ENCODE assay signal across 8 cellular contexts in genomic region chr11:107858217-107859070, GRCh38. TPM values are rescaled to one million over a fixed set of nuclear protein-coding genes. Genes with fewer than 3 reads are reported as not detected.
DNase-seq lines count a peak whose midpoint lies in the region; ATAC-seq and TF ChIP-seq lines count a peak whose summit lies in the region.

TSS of gene SLC35F2 (minus strand) at chr11:107858787. CDS start at chr11:107858767, 20 bp downstream.

- H3K36me3 Mint-ChIP-seq in osteocyte (ENCODE audit: unreplicated experiment): no peaks in the 10 kb centered on the region

- peak within 1 kb of the TSS; percentile 89 for H3K4me3 Mint-ChIP-seq in osteocyte (ENCODE audit: unreplicated experiment)

- H3K27me3 ChIP-seq in tibial artery: peaks cover 0 to 9% of the 10 kb centered on the region in 2 donors

- H3K4me3 ChIP-seq in tibial artery: peak within 1 kb of the TSS; percentile 57 to 66

- DNase-seq in ELF-1 (ENCODE audit: low read depth, low spot score) (peak; percentile 93), RPMI8226 (peak; percentile 95), glomerular endothelial cell (ENCODE audit: extremely low read depth, low read depth, low spot score) (peak; percentile 47), osteocyte (ENCODE audit: extremely low spot score, unreplicated experiment) (peak; percentile 87), tibial artery (peak; percentile 44 to 74)
- DNase-seq in activated T-helper 9 cell treated with anti-CD3 and anti-CD28 coated beads, Interleukin-2, amount 50 U/mL, for 16 hours (ENCODE audit: low read depth): peak; percentile 54

- H3K27ac Mint-ChIP-seq in osteocyte (ENCODE audit: unreplicated experiment): peak within 1 kb of the TSS; percentile 57

- no peaks in the 10 kb centered on the region for H3K36me3 ChIP-seq in KOPT-K1 (ENCODE audit: insufficient read depth, low read length)
- H3K36me3 ChIP-seq in tibial artery: no peaks in the 10 kb centered on the region

- H3K27me3 Mint-ChIP-seq in osteocyte (ENCODE audit: unreplicated experiment): peaks cover 6% of the 10 kb centered on the region

- H3K9me3 ChIP-seq in KOPT-K1 (ENCODE audit: insufficient read depth, low read length, poor library complexity, severe bottlenecking) (no peaks in the 10 kb centered on the region), tibial artery (no peaks in the 10 kb centered on the region)

- intact Hi-C loops in tibial artery (cut with DNase I; ENCODE audit: low total_unique reads): no loop called here

- ATAC-seq in GM21737 (IDR thresholded peaks at IDR 0.05; ENCODE audit: unreplicated experiment): peak; percentile 93

- H3K9me3 Mint-ChIP-seq in osteocyte (ENCODE audit: unreplicated experiment): no peaks in the 10 kb centered on the region

- H3K27ac ChIP-seq in KOPT-K1 (ENCODE audit: low read depth, low read length, poor library complexity, severe bottlenecking): peak within 1 kb of the TSS; percentile 28
- peak within 1 kb of the TSS; percentile 57 to 58 for H3K27ac ChIP-seq in tibial artery

- peaks cover 21% of the 10 kb centered on the region for H3K4me1 Mint-ChIP-seq in osteocyte (ENCODE audit: unreplicated experiment)

- TF ChIP-seq CTCF in osteocyte (IDR thresholded peaks at IDR 0.05) (no peak), tibial artery (IDR thresholded peaks at IDR 0.05) (no peak)

- peaks cover 0 to 30% (median 16%) of the 10 kb centered on the region in 4 donors for H3K4me1 ChIP-seq in tibial artery

RNA-seq across cellular contexts. Expression of gene SLC35F2, which starts in this region (rescaled TPM):
- total RNA-seq in glomerular endothelial cell (34.1 and 47.1 TPM in 2 replicates), osteocyte (3.0 and 3.8 TPM in 2 replicates)

Comparison
In these comparisons a context has a peak if more than half of its experiments do, and no peak if none do; other contexts are left out.
1. Peak in every context shown above with its lines: DNase-seq, ATAC-seq, H3K4me3 ChIP-seq and H3K27ac ChIP-seq.